ENCODE assay signal across 25 cellular contexts in genomic region chr19:32671883-32672282, GRCh38. TPM values are rescaled to one million over a fixed set of nuclear protein-coding genes. Genes with fewer than 3 reads are reported as not detected.
DNase-seq lines count a peak whose midpoint lies in the region; ATAC-seq and TF ChIP-seq lines count a peak whose summit lies in the region.
"Had no signal": no experiment of that assay in that cellular context is flagged by ENCODE, and none has a peak within 500 bp of the region (broad histone marks: within the 10 kb centered on the region; RNA-seq: fewer than 3 reads in every experiment).

No MANE protein-coding gene starts in this region.

- peak; percentile 81 for DNase-seq in GF-D8 (lab: John Stamatoyannopoulos, UW)
- DNase-seq in OCI-LY7 (ENCODE audit: low spot score): no peak
- peak; percentile 11 for DNase-seq in astrocyte of the spinal cord (ENCODE audit: low read depth, low spot score)
- no peak for DNase-seq in neuronal stem cell (ENCODE audit: low spot score)
- no peak for DNase-seq in stimulated activated CD8-positive, alpha-beta memory T cell treated with anti-CD3 and anti-CD28 coated beads, Interleukin-4, amount 100 ng/mL, for 48 hours
- no peak for DNase-seq in RKO (ENCODE audit: low spot score)
- no peak for DNase-seq in activated CD4-positive, alpha-beta T cell treated with anti-CD3 and anti-CD28 coated beads, Interleukin-2, amount 50 U/mL, for 1 hour
- DNase-seq: activated CD4-positive, CD25-positive, alpha-beta regulatory T cell; activated CD8-positive, alpha-beta T cell treated with anti-CD3 and anti-CD28 coated beads for 36 hours; activated T-cell treated with anti-CD3 and anti-CD28 coated beads, Interleukin-2, amount 50 U/mL, for 48 hours; H9; left colon; midbrain; NCI-H1092 treated with DMSO at 0.1 percent for 48 hours; NCI-H2029 treated with DMSO at 0.1 percent for 48 hours; stimulated activated naive CD8-positive, alpha-beta T cell treated with anti-CD3 and anti-CD28 coated beads, Interleukin-15, amount 100 ng/mL, for 72 hours; T-helper 1 cell; transverse colon had no signal

- no peak overlapping the region for H3K14ac ChIP-seq in neuronal stem cell (ENCODE audit: low read length)

- ATAC-seq in GM18861 (IDR thresholded peaks at IDR 0.05; ENCODE audit: unreplicated experiment): no peak
- ATAC-seq: activated CD8-positive, alpha-beta T cell treated with anti-CD3 and anti-CD28 coated beads for 36 hours; activated naive CD4-positive, alpha-beta T cell treated with anti-CD3 and anti-CD28 coated beads, Interleukin-2, amount 50 U/mL, for 72 hours; left colon; psoas muscle; stimulated activated naive CD8-positive, alpha-beta T cell treated with anti-CD3 and anti-CD28 coated beads, Interleukin-15, amount 100 ng/mL, for 72 hours had no signal

- H3K79me2 ChIP-seq in OCI-LY7 (ENCODE audit: insufficient read depth, low read depth, low read length): peaks cover 57% of the 10 kb centered on the region

- peaks cover 9% of the 10 kb centered on the region; the same call in 1 of the 2 replicates for H3K36me3 ChIP-seq in OCI-LY7 (ENCODE audit: insufficient read depth, low read length)
- H3K36me3 ChIP-seq in neuronal stem cell (replicated peaks in 1 of 2; ENCODE audit: control insufficient read depth in 2 of 2, insufficient read depth in 2 of 2, low read length in 2 of 2): peaks cover 0 to 4% of the 10 kb centered on the region in 2 donors
- H3K36me3 ChIP-seq: breast epithelium had no signal

- H3K27ac ChIP-seq in OCI-LY7 (ENCODE audit: low read depth, low read length, poor library complexity, severe bottlenecking) (no peak overlapping the region), neuronal stem cell (replicated peaks; ENCODE audit: low read length) (no peak overlapping the region)
- H3K27ac ChIP-seq: breast epithelium, psoas muscle, skin epidermis, transverse colon had no signal

- peaks cover 21% of the 10 kb centered on the region for H3K4me1 ChIP-seq in OCI-LY7 (ENCODE audit: insufficient read depth, low read length, poor library complexity, severe bottlenecking)
- peaks cover 3 to 10% of the 10 kb centered on the region in 2 donors for H3K4me1 ChIP-seq in neuronal stem cell (ENCODE audit: control insufficient read depth in 2 of 2, insufficient read depth in 1 of 2, low read depth in 1 of 2, low read length in 2 of 2)

- H3K4ac ChIP-seq in neuronal stem cell (ENCODE audit: low read length): no peak overlapping the region

- no peak overlapping the region for H3K18ac ChIP-seq in neuronal stem cell (ENCODE audit: low read length)

- POLR2A ChIA-PET in OCI-LY7 (lab: Charles Lee): no interaction called here

- H3K79me1 ChIP-seq in neuronal stem cell (ENCODE audit: low read depth, low read length): peaks cover 3% of the 10 kb centered on the region

- TSS peak; percentile 25 for BruUV-seq in OCI-LY7 (replicated peaks; lab: Mats Ljungman, UMichigan)

- H4K20me1 ChIP-seq in OCI-LY7 (ENCODE audit: insufficient read depth, low read length): peaks cover 10% of the 10 kb centered on the region; the same call in 1 of the 2 replicates

- no peak overlapping the region for H3K9ac ChIP-seq in neuronal stem cell (ENCODE audit: low read depth, low read length, poor library complexity)

- H3K4me2 ChIP-seq in OCI-LY7 (ENCODE audit: low read length): no peak overlapping the region
- no peak overlapping the region for H3K4me2 ChIP-seq in neuronal stem cell (ENCODE audit: insufficient read depth, low read length, poor library complexity, severe bottlenecking)

- TF ChIP-seq CTCF in OCI-LY7 (conservative IDR thresholded peaks at IDR 0.05; ENCODE audit: low read length) (no peak), astrocyte of the spinal cord (IDR thresholded peaks at IDR 0.05; ENCODE audit: low read depth, low read length) (no peak)

- CTCF ChIA-PET in OCI-LY7 (lab: Charles Lee; ENCODE audit: unreplicated experiment): no interaction called here

- H3K9me2 ChIP-seq in OCI-LY7 (ENCODE audit: insufficient read depth, low read length): no peaks in the 10 kb centered on the region

- no peaks in the 10 kb centered on the region for H3K9me3 ChIP-seq in OCI-LY7 (ENCODE audit: low read length)
- no peaks in the 10 kb centered on the region for H3K9me3 ChIP-seq in neuronal stem cell (replicated peaks in 1 of 2; ENCODE audit: control insufficient read depth in 2 of 2, insufficient read depth in 1 of 2, low read depth in 1 of 2, low read length in 2 of 2)
- H3K9me3 ChIP-seq: breast epithelium, psoas muscle, transverse colon had no signal

- H4K8ac ChIP-seq in neuronal stem cell (ENCODE audit: low read depth, low read length): no peak overlapping the region

- no peak overlapping the region for H4K91ac ChIP-seq in neuronal stem cell (ENCODE audit: low read depth, low read length, poor library complexity)

- no CpG with 5 or more reads among the region's 12 CpGs for WGBS in neuronal stem cell (ENCODE audit: extremely low coverage in 2 of 2, insufficient read length in 2 of 2, insufficient replicate concordance in 1 of 2), 2 donors

- peaks cover 10 to 16% (median 12%) of the 10 kb centered on the region in 3 experiments for H3K27me3 ChIP-seq in neuronal stem cell (ENCODE audit: control insufficient read depth in 3 of 3, insufficient read depth in 3 of 3, low read depth in 1 of 3, low read length in 3 of 3)

- intact Hi-C loops in OCI-LY7 (cut with micrococcal nuclease; ENCODE audit: unreplicated experiment): loop anchor here (10.0 kb wide), 1 partner anchor 503 kb away; no protein-coding TSS in a partner anchor

- in situ Hi-C loops in astrocyte of the spinal cord (cut with HindIII; ENCODE audit: low sequenced_read_pairs): no loop called here

- H2BK120ac ChIP-seq in neuronal stem cell (ENCODE audit: low read depth, low read length): no peak overlapping the region

- H3K23ac ChIP-seq in neuronal stem cell (ENCODE audit: low read depth, low read length, poor library complexity): peak overlapping the region; percentile 80

- H2BK12ac ChIP-seq in neuronal stem cell (ENCODE audit: low read length): no peak overlapping the region

- H2AK5ac ChIP-seq in neuronal stem cell (ENCODE audit: low read depth, low read length): no peak overlapping the region

- no peak overlapping the region for H2BK5ac ChIP-seq in neuronal stem cell (ENCODE audit: low read length)

- H3K4me3 ChIP-seq in OCI-LY7 (ENCODE audit: low read depth, low read length, poor library complexity, severe bottlenecking) (no peak overlapping the region), astrocyte of the spinal cord (ENCODE audit: low read depth, low read length) (no peak overlapping the region), neuronal stem cell (ENCODE audit: low read length in 2 of 2) (no peak overlapping the region)
- H3K4me3 ChIP-seq: breast epithelium, psoas muscle, skin epidermis, transverse colon had no signal

- H2BK15ac ChIP-seq in neuronal stem cell (ENCODE audit: low read length): no peak overlapping the region

- no peak overlapping the region for H2AFZ ChIP-seq in OCI-LY7 (ENCODE audit: low read length)
- H2AFZ ChIP-seq in neuronal stem cell (ENCODE audit: low read length): no peak overlapping the region

RNA-seq across cellular contexts. Expression of gene ANKRD27, which starts 3.1 kb away (rescaled TPM):
- 39.3 and 43.0 TPM in 2 replicates for total RNA-seq in OCI-LY7 (2014; rRNA removed; shearing (Covaris generic))
- total RNA-seq in OCI-LY7 (2022): 55.3 and 58.5 TPM in 2 replicates
- polyA plus RNA-seq in neuronal stem cell (2013, experiment 1 of 2): 22.2 TPM
- 21.7 TPM for polyA plus RNA-seq in neuronal stem cell (2013, experiment 2 of 2)

RNA-seq across cellular contexts. Expression of gene RGS9BP, which starts 3.8 kb away (rescaled TPM):
- 0.54 TPM in 2 replicates for total RNA-seq in OCI-LY7 (2014; rRNA removed; shearing (Covaris generic))
- total RNA-seq in OCI-LY7 (2022): 0.65 and 0.72 TPM in 2 replicates
- polyA plus RNA-seq in neuronal stem cell (2013, experiment 1 of 2): 0.49 TPM
- 0.48 TPM for polyA plus RNA-seq in neuronal stem cell (2013, experiment 2 of 2)
- polyA plus RNA-seq: neural cell had no signal

RNA-seq across cellular contexts. Expression of gene NUDT19, which starts 19.7 kb away (rescaled TPM):
- total RNA-seq in OCI-LY7 (2014; rRNA removed; shearing (Covaris generic)): 3.4 and 3.9 TPM in 2 replicates
- 5.4 and 6.8 TPM in 2 replicates for total RNA-seq in OCI-LY7 (2022)
- polyA plus RNA-seq in neuronal stem cell (2013, experiment 1 of 2): 4.0 TPM
- 4.2 TPM for polyA plus RNA-seq in neuronal stem cell (2013, experiment 2 of 2)

RNA-seq across cellular contexts. Expression of gene TDRD12, which starts 47.7 kb away (rescaled TPM):
- total RNA-seq in OCI-LY7 (2014; rRNA removed; shearing (Covaris generic)): not detected in 2 replicates
- not detected in 2 replicates for total RNA-seq in OCI-LY7 (2022)
- polyA plus RNA-seq in neuronal stem cell (2013, experiment 1 of 2): 0.11 TPM
- polyA plus RNA-seq in neuronal stem cell (2013, experiment 2 of 2): 0.06 TPM
- polyA plus RNA-seq: IgD-negative memory B cell had no signal

Comparison
In these comparisons a context has a peak if more than half of its experiments do, and no peak if none do; other contexts are left out.
1. DNase-seq: peak in GF-D8 (single experiment) and astrocyte of the spinal cord (single experiment); none in OCI-LY7 (single experiment), neuronal stem cell (single experiment), stimulated activated CD8-positive, alpha-beta memory T cell treated with anti-CD3 and anti-CD28 coated beads, Interleukin-4, amount 100 ng/mL, for 48 hours (single experiment), RKO (single experiment) and activated CD4-positive, alpha-beta T cell treated with anti-CD3 and anti-CD28 coated beads, Interleukin-2, amount 50 U/mL, for 1 hour (single experiment).